In genomic region chr11:62841361-62842170, GRCh38 we compare ENCODE assay signal across 1 cellular context.
A peak's percentile ranks its signal among the peaks of the same experiment; 100 is the strongest.
TF ChIP-seq lines count a peak whose summit lies in the region.

No MANE protein-coding gene starts in this region.

TF ChIP-seq in K562, 482 proteins besides CTCF, POLR2A, EP300 and RAD21 (continues in another document):
- TF ChIP-seq ARHGAP35 (IDR thresholded peaks at IDR 0.05; ENCODE audit: partially characterized antibody) (peak; percentile 100), ZNF780A (CRISPR knock-in tag; IDR thresholded peaks at IDR 0.05) (peak; percentile 100), ZSCAN32 (CRISPR knock-in tag; IDR thresholded peaks at IDR 0.05) (peak; percentile 100), LEF1 (IDR thresholded peaks at IDR 0.05) (peak; percentile 97), KDM2B (CRISPR knock-in tag; IDR thresholded peaks at IDR 0.05) (peak; percentile 63; the same call in 1 of the 2 replicates), BMI1 (IDR thresholded peaks at IDR 0.05; ENCODE audit: low read length) (no peak), ZNF431 (CRISPR knock-in tag; IDR thresholded peaks at IDR 0.05) (peak; percentile 88), ZZZ3 (IDR thresholded peaks at IDR 0.05) (peak; percentile 81), MCM5 (IDR thresholded peaks at IDR 0.05; ENCODE audit: low read depth) (no peak), SMC3 (conservative IDR thresholded peaks at IDR 0.05; ENCODE audit: insufficient read depth, low read depth, low read length) (peak; percentile 12; the same call in 1 of the 2 replicates), ZFX (CRISPR knock-in tag; IDR thresholded peaks at IDR 0.05) (peak; percentile 21; the same call in 1 of the 2 replicates), NR3C1 (CRISPR knock-in tag; IDR thresholded peaks at IDR 0.05) (peak; percentile 76; the same call in 1 of the 2 replicates), CLOCK (CRISPR knock-in tag; IDR thresholded peaks at IDR 0.05; ENCODE audit: borderline replicate concordance) (no peak), REST (CRISPR knock-in tag; IDR thresholded peaks at IDR 0.05; ENCODE audit: low read depth) (peak; percentile 92), ZFP91 (CRISPR knock-in tag; IDR thresholded peaks at IDR 0.05) (peak; percentile 86), GTF3C2 (IDR thresholded peaks at IDR 0.05; ENCODE audit: borderline replicate concordance, extremely low read depth, insufficient read length) (no peak), PYGO2 (tag; IDR thresholded peaks at IDR 0.05) (peak; percentile 95), CEBPG (CRISPR knock-in tag; IDR thresholded peaks at IDR 0.05) (no peak; the same call in 1 of the 2 replicates), CEBPG (tag; conservative IDR thresholded peaks at IDR 0.05 in 1 of 2, IDR thresholded peaks at IDR 0.05 in 1 of 2) (no peak), CREB5 (CRISPR knock-in tag; IDR thresholded peaks at IDR 0.05) (peak; percentile 99), HEY1 (CRISPR knock-in tag; IDR thresholded peaks at IDR 0.05; ENCODE audit: borderline replicate concordance) (peak; percentile 100), DEAF1 (CRISPR knock-in tag; IDR thresholded peaks at IDR 0.05) (peak; percentile 99), DLX4 (CRISPR knock-in tag; IDR thresholded peaks at IDR 0.05) (peak; percentile 100), ZKSCAN1 (IDR thresholded peaks at IDR 0.05; ENCODE audit: low read depth, low read length) (peak; percentile 72), NR2C1 (IDR thresholded peaks at IDR 0.05) (peak; percentile 64), NR2C1 (tag; IDR thresholded peaks at IDR 0.05) (peak; percentile 70), EP400 (IDR thresholded peaks at IDR 0.05) (peak; percentile 86), ETV1 (tag; conservative IDR thresholded peaks at IDR 0.05; ENCODE audit: low read depth) (peak; percentile 89), TCF3 (CRISPR knock-in tag; IDR thresholded peaks at IDR 0.05) (peak; percentile 62), ATF2 (CRISPR knock-in tag; IDR thresholded peaks at IDR 0.05) (no peak), RNF2 (IDR thresholded peaks at IDR 0.05) (peak; percentile 100), HDGF (IDR thresholded peaks at IDR 0.05) (no peak), GATAD2A (IDR thresholded peaks at IDR 0.05) (peak; percentile 98), THRB (CRISPR knock-in tag; conservative IDR thresholded peaks at IDR 0.05) (peak; percentile 100), POLR2AphosphoS5 (IDR thresholded peaks at IDR 0.05; ENCODE audit: control insufficient read depth, insufficient read depth, low read depth, low read length) (peak; percentile 100), RFX7 (CRISPR knock-in tag; IDR thresholded peaks at IDR 0.05) (peak; percentile 100), AFF1 (IDR thresholded peaks at IDR 0.05; ENCODE audit: low read depth in 1 of 2, partially characterized antibody in 2 of 2) (peak; percentile 87 to 99)
